In the genomic region with DNA sequence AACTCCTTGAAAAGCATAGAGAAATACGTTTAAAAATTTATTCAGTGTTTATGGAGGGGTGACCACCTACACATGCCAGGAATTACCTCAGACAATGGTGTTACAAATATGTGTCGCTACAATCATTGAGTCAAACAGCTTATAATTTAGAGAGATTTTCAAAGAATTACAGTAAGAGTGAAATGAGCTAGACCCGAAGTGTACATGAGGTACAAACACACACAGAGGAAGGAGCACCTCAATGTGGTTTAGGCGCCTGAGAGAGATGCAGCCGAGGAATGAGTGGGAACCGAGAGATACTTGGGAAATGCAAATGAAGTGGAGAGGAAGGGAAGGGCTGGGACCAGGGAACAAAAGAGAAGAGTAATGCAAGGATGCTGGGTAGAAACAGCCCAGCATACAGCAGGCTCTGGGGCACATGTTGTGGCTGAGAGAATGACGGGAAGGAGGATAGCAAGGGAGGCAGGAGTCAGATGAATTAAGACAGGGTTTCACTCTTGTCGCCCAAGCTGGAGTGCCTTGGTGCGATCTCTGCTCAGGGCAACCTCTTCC, we compare ENCODE assay signal across 1 cellular context.
TF ChIP-seq lines count a peak whose summit lies in the region.

No MANE protein-coding gene starts in this region.

TF ChIP-seq in IMR-90, 13 proteins besides CTCF, POLR2A, EP300 and RAD21:
- TF ChIP-seq BHLHE40 (IDR thresholded peaks at IDR 0.05; ENCODE audit: low read depth, low read length) (no peak), CEBPB (IDR thresholded peaks at IDR 0.05; ENCODE audit: low read depth, low read length) (no peak), CHD1 (IDR thresholded peaks at IDR 0.05; ENCODE audit: low read depth, low read length) (no peak), RCOR1 (IDR thresholded peaks at IDR 0.05; ENCODE audit: insufficient replicate concordance, low read length) (no peak), NFE2L2 (IDR thresholded peaks at IDR 0.05; ENCODE audit: low read depth, low read length) (no peak), MAFK (IDR thresholded peaks at IDR 0.05; ENCODE audit: low read depth, low read length) (no peak), RFX5 (IDR thresholded peaks at IDR 0.05; ENCODE audit: low read depth, low read length) (no peak), SMC3 (IDR thresholded peaks at IDR 0.05; ENCODE audit: low read depth, low read length) (no peak), MXI1 (IDR thresholded peaks at IDR 0.05; ENCODE audit: borderline replicate concordance, low read depth, low read length) (no peak)
- TF ChIP-seq, protein P1, sequence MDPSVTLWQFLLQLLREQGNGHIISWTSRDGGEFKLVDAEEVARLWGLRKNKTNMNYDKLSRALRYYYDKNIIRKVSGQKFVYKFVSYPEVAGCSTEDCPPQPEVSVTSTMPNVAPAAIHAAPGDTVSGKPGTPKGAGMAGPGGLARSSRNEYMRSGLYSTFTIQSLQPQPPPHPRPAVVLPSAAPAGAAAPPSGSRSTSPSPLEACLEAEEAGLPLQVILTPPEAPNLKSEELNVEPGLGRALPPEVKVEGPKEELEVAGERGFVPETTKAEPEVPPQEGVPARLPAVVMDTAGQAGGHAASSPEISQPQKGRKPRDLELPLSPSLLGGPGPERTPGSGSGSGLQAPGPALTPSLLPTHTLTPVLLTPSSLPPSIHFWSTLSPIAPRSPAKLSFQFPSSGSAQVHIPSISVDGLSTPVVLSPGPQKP (IDR thresholded peaks at IDR 0.05; ENCODE audit: borderline replicate concordance, low read depth, low read length): no peak
- TF ChIP-seq, protein P2, sequence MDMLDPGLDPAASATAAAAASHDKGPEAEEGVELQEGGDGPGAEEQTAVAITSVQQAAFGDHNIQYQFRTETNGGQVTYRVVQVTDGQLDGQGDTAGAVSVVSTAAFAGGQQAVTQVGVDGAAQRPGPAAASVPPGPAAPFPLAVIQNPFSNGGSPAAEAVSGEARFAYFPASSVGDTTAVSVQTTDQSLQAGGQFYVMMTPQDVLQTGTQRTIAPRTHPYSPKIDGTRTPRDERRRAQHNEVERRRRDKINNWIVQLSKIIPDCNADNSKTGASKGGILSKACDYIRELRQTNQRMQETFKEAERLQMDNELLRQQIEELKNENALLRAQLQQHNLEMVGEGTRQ (IDR thresholded peaks at IDR 0.05; ENCODE audit: low read depth, low read length): no peak
